ENCODE assay signal across 24 cellular contexts in genomic region chr10:86065711-86066251, GRCh38.
"Had no signal": no experiment of that assay in that cellular context is flagged by ENCODE, and none has a peak within 500 bp of the region (broad histone marks: within the 10 kb centered on the region; RNA-seq: fewer than 3 reads in every experiment).

No MANE protein-coding gene starts in this region.

- H3K27ac ChIP-seq: adrenal gland, KMS-11, SJCRH30, SK-N-MC, WERI-Rb-1 had no signal

- H3K4me3 Mint-ChIP-seq: activated CD4-positive, alpha-beta memory T cell treated with anti-CD3 and anti-CD28 coated beads, Interleukin-2, amount 10 ng/mL, durations not matched to agents 7 days and 5 days; activated CD8-positive, alpha-beta memory T cell treated with anti-CD3 and anti-CD28 coated beads, Interleukin-2, amount 10 ng/mL, durations not matched to agents 7 days and 5 days; activated naive CD4-positive, alpha-beta T cell treated with anti-CD3 and anti-CD28 coated beads for 36 hours; activated T-cell treated with anti-CD3 and anti-CD28 coated beads, Interleukin-2, amount 50 U/mL, for 24 hours; brain; central memory CD8-positive, alpha-beta T cell had no signal

- H3K36me3 ChIP-seq: adrenal gland, SJCRH30, WERI-Rb-1 had no signal

- H3K9me3 ChIP-seq: adrenal gland, SJCRH30 had no signal

- H3K4me3 ChIP-seq: adrenal gland, SJCRH30, SK-N-MC had no signal

- H3K4me2 ChIP-seq: KMS-11 had no signal

- H3K27me3 ChIP-seq: adrenal gland, SJCRH30 had no signal

- H3K36me3 Mint-ChIP-seq: activated CD8-positive, alpha-beta memory T cell treated with anti-CD3 and anti-CD28 coated beads, Interleukin-2, amount 10 ng/mL, durations not matched to agents 7 days and 5 days; activated naive CD4-positive, alpha-beta T cell treated with anti-CD3 and anti-CD28 coated beads, Interleukin-2, amount 50 U/mL, for 72 hours; brain had no signal

- H3K9ac ChIP-seq: KMS-11 had no signal

- H3K27ac Mint-ChIP-seq: activated CD4-positive, alpha-beta memory T cell treated with anti-CD3 and anti-CD28 coated beads, Interleukin-2, amount 10 ng/mL, durations not matched to agents 7 days and 5 days; activated CD8-positive, alpha-beta memory T cell treated with anti-CD3 and anti-CD28 coated beads, Interleukin-2, amount 10 ng/mL, durations not matched to agents 7 days and 5 days; activated naive CD4-positive, alpha-beta T cell treated with anti-CD3 and anti-CD28 coated beads for 36 hours; activated naive CD4-positive, alpha-beta T cell treated with anti-CD3 and anti-CD28 coated beads, Interleukin-2, amount 50 U/mL, for 72 hours; activated T-cell treated with anti-CD3 and anti-CD28 coated beads, Interleukin-2, amount 50 U/mL, for 24 hours had no signal

- H3K4me1 ChIP-seq: adrenal gland, SJCRH30 had no signal

- H3K9me3 Mint-ChIP-seq: activated CD4-positive, alpha-beta memory T cell treated with anti-CD3 and anti-CD28 coated beads, Interleukin-2, amount 10 ng/mL, durations not matched to agents 7 days and 5 days; activated naive CD4-positive, alpha-beta T cell treated with anti-CD3 and anti-CD28 coated beads for 36 hours; activated naive CD4-positive, alpha-beta T cell treated with anti-CD3 and anti-CD28 coated beads, Interleukin-2, amount 50 U/mL, for 72 hours; activated T-cell treated with anti-CD3 and anti-CD28 coated beads, Interleukin-2, amount 50 U/mL, for 24 hours; brain; central memory CD8-positive, alpha-beta T cell had no signal

- DNase-seq: activated CD4-positive, alpha-beta memory T cell treated with anti-CD3 and anti-CD28 coated beads, Interleukin-2, amount 10 ng/mL, durations not matched to agents 7 days and 5 days; activated CD4-positive, alpha-beta T cell treated with anti-CD3 and anti-CD28 coated beads for 4 hours; activated CD8-positive, alpha-beta memory T cell treated with anti-CD3 and anti-CD28 coated beads, Interleukin-2, amount 10 ng/mL, durations not matched to agents 7 days and 5 days; activated gamma-delta T cell treated with Interleukin-2 at 50 U/mL for 16 hours; activated naive CD4-positive, alpha-beta T cell treated with anti-CD3 and anti-CD28 coated beads for 36 hours; activated T-cell treated with anti-CD3 and anti-CD28 coated beads, Interleukin-2, amount 50 U/mL, for 24 hours; MM.1S; MV-4-11; NCI-H1092; NCI-H1436 treated with DMSO at 0.1 percent for 48 hours; NCI-H1694 treated with DMSO at 0.1 percent for 48 hours; NCI-H2029; NCI-H345; NCI-H524 treated with DMSO at 0.1 percent for 48 hours; SHP77; SJCRH30; T1000; WERI-Rb-1 had no signal

- H3K4me1 Mint-ChIP-seq: activated CD4-positive, alpha-beta memory T cell treated with anti-CD3 and anti-CD28 coated beads, Interleukin-2, amount 10 ng/mL, durations not matched to agents 7 days and 5 days; activated CD8-positive, alpha-beta memory T cell treated with anti-CD3 and anti-CD28 coated beads, Interleukin-2, amount 10 ng/mL, durations not matched to agents 7 days and 5 days; central memory CD8-positive, alpha-beta T cell had no signal
